In genomic region chr17:50686494-50687199, GRCh38 we compare ENCODE assay signal across 10 cellular contexts. TPM values are rescaled to one million over a fixed set of nuclear protein-coding genes. Genes with fewer than 3 reads are reported as not detected.
A peak's percentile ranks its signal among the peaks of the same experiment; 100 is the strongest.
DNase-seq lines count a peak whose midpoint lies in the region; ATAC-seq, FAIRE-seq and TF ChIP-seq lines count a peak whose summit lies in the region.
"Had no signal": no experiment of that assay in that cellular context is flagged by ENCODE, and none has a peak within 500 bp of the region (broad histone marks: within the 10 kb centered on the region; RNA-seq: fewer than 3 reads in every experiment).

No MANE protein-coding gene starts in this region.

- TF ChIP-seq POLR2A in H1 (IDR thresholded peaks at IDR 0.05; ENCODE audit: control extremely low read depth in 1 of 2, low read depth in 2 of 2, low read length in 2 of 2), result no peak

- H4K8ac ChIP-seq in H1 (ENCODE audit: extremely low read depth, insufficient read depth, low read length) (no peak overlapping the region), mesendoderm (ENCODE audit: low read depth, low read length) (no peak overlapping the region)

- 0 out of 2 replicates have a peak overlapping the region, but pooled peaks have one; percentile 83 for H2AFZ ChIP-seq in H1 (ENCODE audit: low read length)

- no peak overlapping the region for H3K18ac ChIP-seq in H1 (ENCODE audit: extremely low read depth, low read length)
- H3K18ac ChIP-seq in mesendoderm (ENCODE audit: low read length), result no peak overlapping the region

- FAIRE-seq in H1 (lab: Jason Lieb, UNC), result no peak

- H3K9ac ChIP-seq in H1 (replicated peaks in 1 of 4; ENCODE audit: extremely low read depth in 1 of 4, low read depth in 3 of 4, low read length in 3 of 4), result no peak overlapping the region
- H3K9ac ChIP-seq in mesendoderm (ENCODE audit: low read length), result no peak overlapping the region

- H4K5ac ChIP-seq in H1 (ENCODE audit: insufficient read length, low read depth, low read length) (no peak overlapping the region), mesendoderm (ENCODE audit: low read length) (no peak overlapping the region)

- H3K4me2 ChIP-seq in H1 (ENCODE audit: insufficient read depth in 1 of 2, low read depth in 2 of 2, low read length in 2 of 2), result no peak overlapping the region
- H3K4me2 ChIP-seq in mesendoderm (ENCODE audit: low read length), result no peak overlapping the region

- H2BK12ac ChIP-seq in H1 (ENCODE audit: low read depth, low read length), result no peak overlapping the region

- no peaks in the 10 kb centered on the region for H4K20me1 ChIP-seq in H1 (replicated peaks in 1 of 2; ENCODE audit: control insufficient read depth in 1 of 2, insufficient read depth in 2 of 2, low read length in 2 of 2)

- CTCF ChIA-PET in H1 (lab: Charles Lee; ENCODE audit: partially characterized antibody), result interaction anchor here (1.1 to 20.2 kb wide), 11 partner anchors 8 to 204 kb away, joined by 3 to 391 read pairs (median 4); no protein-coding TSS in a partner anchor

- peak overlapping the region; percentile 57 for H3K27ac ChIP-seq in 22Rv1
- H3K27ac ChIP-seq in H1 (ENCODE audit: low read depth, low read length), result no peak overlapping the region
- H3K27ac ChIP-seq in mesendoderm (ENCODE audit: low read depth, low read length), result no peak overlapping the region

- no peak for TF ChIP-seq EP300 in H1 (IDR thresholded peaks at IDR 0.05; ENCODE audit: borderline replicate concordance in 1 of 2, low read depth in 2 of 2, low read length in 2 of 2)

- H2BK120ac ChIP-seq in H1 (replicated peaks; ENCODE audit: low read depth, low read length) (no peak overlapping the region), mesendoderm (ENCODE audit: low read depth, low read length) (no peak overlapping the region)

- WGBS in H1 (ENCODE audit: extremely low coverage in 1 of 2, insufficient coverage in 1 of 2, insufficient read length in 1 of 2, insufficient replicate concordance in 2 of 2, low coverage in 1 of 2, low lambda C conversion rate in 2 of 2, missing lambda C conversion rate in 1 of 2), 2 experiments, result 82% methylated on average over 14 of the region's 14 CpGs; no CpG with 5 or more reads in 1 of the 2 experiments
- no CpG with 5 or more reads among the region's 14 CpGs for WGBS in mesendoderm (ENCODE audit: extremely low coverage, insufficient coverage, low lambda C conversion rate)

- H3K4me1 ChIP-seq in H1 (replicated peaks in 1 of 4; ENCODE audit: control insufficient read depth in 3 of 4, insufficient read depth in 4 of 4, low read length in 3 of 4) (peaks cover 1 to 28% (median 10%) of the 10 kb centered on the region in 4 experiments; a peak in 6 of 7 replicates), mesendoderm (ENCODE audit: control insufficient read depth, low read depth, low read length) (peaks cover 1% of the 10 kb centered on the region)

- no peak overlapping the region for H3K4ac ChIP-seq in H1 (replicated peaks; ENCODE audit: insufficient read length, low read depth, low read length)
- no peak overlapping the region for H3K4ac ChIP-seq in mesendoderm (ENCODE audit: low read depth, low read length)

- H2AK5ac ChIP-seq in H1 (ENCODE audit: low read depth, low read length), result no peak overlapping the region
- H2AK5ac ChIP-seq in mesendoderm (ENCODE audit: low read length), result no peak overlapping the region

- H3K23ac ChIP-seq in H1 (ENCODE audit: insufficient read length) (no peak overlapping the region), mesendoderm (ENCODE audit: low read length) (no peak overlapping the region)

- H3K79me1 ChIP-seq in H1 (ENCODE audit: low read depth, low read length) (no peaks in the 10 kb centered on the region), mesendoderm (ENCODE audit: low read length) (no peaks in the 10 kb centered on the region)

- DNase-seq in HuH-7 (ENCODE audit: low spot score), result peak; percentile 80
- DNase-seq in H1 (ENCODE audit: low read depth in 1 of 2, low spot score in 2 of 2), result no peak
- peak; percentile 75 for DNase-seq in mesendoderm
- no peak for DNase-seq in NCI-H2107 treated with DMSO at 0.1 percent for 48 hours (lab: John Stamatoyannopoulos, UW; ENCODE audit: unreplicated experiment)
- no peak for DNase-seq in NCI-H146 (lab: John Stamatoyannopoulos, UW)
- no peak for DNase-seq in activated T-cell treated with anti-CD3 and anti-CD28 coated beads for 4 hours
- DNase-seq: activated T-cell treated with anti-CD3 and anti-CD28 coated beads, Interleukin-2, amount 50 U/mL, for 48 hours; NCI-H526 treated with DMSO at 0.1 percent for 48 hours had no signal

- H3K9me3 ChIP-seq in H1 (ENCODE audit: insufficient read depth in 2 of 2, low read depth in 1 of 2, low read length in 1 of 2), result no peaks in the 10 kb centered on the region

- H3K36me3 ChIP-seq in H1 (ENCODE audit: control insufficient read depth in 2 of 4, insufficient read depth in 4 of 4, low read length in 3 of 4), result no peaks in the 10 kb centered on the region
- H3K36me3 ChIP-seq in mesendoderm (ENCODE audit: control insufficient read depth, insufficient read depth, low read length), result no peaks in the 10 kb centered on the region

- H3K4me3 ChIP-seq in H1 (ENCODE audit: extremely low read depth in 1 of 4, insufficient read depth in 2 of 4, low read depth in 3 of 4, low read length in 4 of 4) (no peak overlapping the region), mesendoderm (ENCODE audit: low read length) (no peak overlapping the region)

- no peaks in the 10 kb centered on the region for H3K23me2 ChIP-seq in H1 (ENCODE audit: low read depth, low read length)

- no peaks in the 10 kb centered on the region for H3K79me2 ChIP-seq in H1 (ENCODE audit: control insufficient read depth in 1 of 2, insufficient read depth in 2 of 2, low read length in 2 of 2)
- H3K79me2 ChIP-seq in mesendoderm (ENCODE audit: control insufficient read depth, insufficient read depth, low read length), result no peaks in the 10 kb centered on the region

- H2BK20ac ChIP-seq in H1 (ENCODE audit: low read length), result peak overlapping the region; percentile 64; the same call in 1 of the 2 replicates

- POLR2A ChIA-PET in H1 (lab: Charles Lee; ENCODE audit: partially characterized antibody), result interaction anchor here (0.8 to 1.2 kb wide), 3 partner anchors 9 to 70 kb away, joined by 3 read pairs; no protein-coding TSS in a partner anchor

- H2BK5ac ChIP-seq in H1 (ENCODE audit: low read depth, low read length) (peak overlapping the region; percentile 67; the same call in 1 of the 2 replicates), mesendoderm (ENCODE audit: low read length) (no peak overlapping the region)

- TF ChIP-seq CTCF in 22Rv1 (IDR thresholded peaks at IDR 0.05) (no peak), H1 (IDR thresholded peaks at IDR 0.05; ENCODE audit: control extremely low read depth in 1 of 3, insufficient read depth in 1 of 3, low read depth in 1 of 3, low read length in 3 of 3) (no peak)

- no peak for TF ChIP-seq RAD21 in H1 (IDR thresholded peaks at IDR 0.05 in 1 of 2, conservative IDR thresholded peaks at IDR 0.05 in 1 of 2; ENCODE audit: low read depth in 2 of 2, low read length in 2 of 2)

- H2BK15ac ChIP-seq in H1 (ENCODE audit: low read length), result peak overlapping the region; percentile 54; the same call in 1 of the 2 replicates
- H2BK15ac ChIP-seq in mesendoderm (replicated peaks; ENCODE audit: low read depth), result no peak overlapping the region

- no peak overlapping the region for H4K91ac ChIP-seq in H1 (replicated peaks; ENCODE audit: insufficient read length, low read length)

- H3K56ac ChIP-seq in H1 (replicated peaks; ENCODE audit: insufficient read length, low read depth, low read length) (no peak overlapping the region), mesendoderm (ENCODE audit: low read length) (no peak overlapping the region)

- ATAC-seq in GM18520 (IDR thresholded peaks at IDR 0.05; ENCODE audit: unreplicated experiment), result no peak

- no peak overlapping the region for H3K14ac ChIP-seq in H1 (ENCODE audit: insufficient read length)

- H3K27me3 ChIP-seq in H1 (replicated peaks in 1 of 4; ENCODE audit: control insufficient read depth in 3 of 4, extremely low read depth in 1 of 4, insufficient read depth in 3 of 4, low read length in 3 of 4) (no peaks in the 10 kb centered on the region), mesendoderm (ENCODE audit: insufficient read depth, low read length, poor library complexity) (no peaks in the 10 kb centered on the region)

RNA-seq across cellular contexts. Expression of gene ANKRD40, which starts 21.1 kb away (rescaled TPM):
- 50.1 and 54.3 TPM in 2 replicates for total RNA-seq in H1 (2021; fragmentation: NEBNext Ultra II Directional; extraction: Animal tissue kit (Norgen Biotek cat#: 25700))
- polyA plus RNA-seq in H1 (2011; rRNA removed), result 19.7 and 26.1 TPM in 2 replicates
- polyA plus RNA-seq in H1 (2011; cell fraction: cytosol; rRNA removed), result 28.3 TPM
- polyA plus RNA-seq in H1 (2011; cell fraction: nucleus; rRNA removed), result 14.5 TPM
- polyA plus RNA-seq in H1 (2012, experiment 1 of 2), result 21.9 to 29.8 TPM (median 24.2 TPM) in 4 replicates
- polyA plus RNA-seq in H1 (2012, experiment 2 of 2), result 8.3 TPM
- polyA plus RNA-seq in H1 (2013, experiment 1 of 2), result 28.3 TPM
- polyA plus RNA-seq in H1 (2013, experiment 2 of 2), result 29.0 TPM
- 31.2 and 33.8 TPM in 2 replicates for polyA minus RNA-seq in H1 (2011; rRNA and poly(A)+ RNA removed)
- polyA minus RNA-seq in H1 (2011; cell fraction: cytosol; rRNA and poly(A)+ RNA removed), result 21.9 TPM
- polyA minus RNA-seq in H1 (2011; cell fraction: nucleus; rRNA and poly(A)+ RNA removed), result 18.0 TPM
- 41.9 TPM for polyA plus RNA-seq in mesendoderm (2013, experiment 1 of 2)
- polyA plus RNA-seq in mesendoderm (2013, experiment 2 of 2), result 41.9 TPM

RNA-seq across cellular contexts. Expression of gene LUC7L3, which starts 32.8 kb away (rescaled TPM):
- 126 and 128 TPM in 2 replicates for total RNA-seq in H1 (2021; fragmentation: NEBNext Ultra II Directional; extraction: Animal tissue kit (Norgen Biotek cat#: 25700))
- polyA plus RNA-seq in H1 (2011; rRNA removed), result 102 and 103 TPM in 2 replicates
- polyA plus RNA-seq in H1 (2011; cell fraction: cytosol; rRNA removed), result 142 TPM
- polyA plus RNA-seq in H1 (2011; cell fraction: nucleus; rRNA removed), result 251 TPM
- 169 to 344 TPM (median 176 TPM) in 4 replicates for polyA plus RNA-seq in H1 (2012, experiment 1 of 2)
- polyA plus RNA-seq in H1 (2012, experiment 2 of 2), result 16.5 TPM
- polyA plus RNA-seq in H1 (2013, experiment 1 of 2), result 286 TPM
- 257 TPM for polyA plus RNA-seq in H1 (2013, experiment 2 of 2)
- 15.2 and 22.5 TPM in 2 replicates for polyA minus RNA-seq in H1 (2011; rRNA and poly(A)+ RNA removed)
- polyA minus RNA-seq in H1 (2011; cell fraction: cytosol; rRNA and poly(A)+ RNA removed), result 26.9 TPM
- 128 TPM for polyA minus RNA-seq in H1 (2011; cell fraction: nucleus; rRNA and poly(A)+ RNA removed)
- polyA plus RNA-seq in mesendoderm (2013, experiment 1 of 2), result 185 TPM
- 187 TPM for polyA plus RNA-seq in mesendoderm (2013, experiment 2 of 2)

RNA-seq across cellular contexts. Expression of gene ABCC3, which starts 52.0 kb away (rescaled TPM):
- total RNA-seq in H1 (2021; fragmentation: NEBNext Ultra II Directional; extraction: Animal tissue kit (Norgen Biotek cat#: 25700)), result 0.37 and 0.71 TPM in 2 replicates
- polyA plus RNA-seq in H1 (2011; rRNA removed), result 0.22 and 0.35 TPM in 2 replicates
- 0.40 TPM for polyA plus RNA-seq in H1 (2011; cell fraction: cytosol; rRNA removed)
- polyA plus RNA-seq in H1 (2011; cell fraction: nucleus; rRNA removed), result 2.4 TPM
- 0.54 to 0.84 TPM (median 0.60 TPM) in 4 replicates for polyA plus RNA-seq in H1 (2012, experiment 1 of 2)
- 0.17 TPM for polyA plus RNA-seq in H1 (2012, experiment 2 of 2)
- 0.20 TPM for polyA plus RNA-seq in H1 (2013, experiment 1 of 2)
- polyA plus RNA-seq in H1 (2013, experiment 2 of 2), result 0.37 TPM
- 0.35 and 1.1 TPM in 2 replicates for polyA minus RNA-seq in H1 (2011; rRNA and poly(A)+ RNA removed)
- 1.5 TPM for polyA minus RNA-seq in H1 (2011; cell fraction: cytosol; rRNA and poly(A)+ RNA removed)
- 0.40 TPM for polyA minus RNA-seq in H1 (2011; cell fraction: nucleus; rRNA and poly(A)+ RNA removed)
- polyA plus RNA-seq in mesendoderm (2013, experiment 1 of 2), result 0.13 TPM
- 0.15 TPM for polyA plus RNA-seq in mesendoderm (2013, experiment 2 of 2)

Comparison
In these comparisons a context has a peak if more than half of its experiments do, and no peak if none do; other contexts are left out.
1. DNase-seq: peak in HuH-7 (single experiment) and mesendoderm (single experiment); none in H1 (0 of 2), NCI-H2107 treated with DMSO at 0.1 percent for 48 hours (single experiment), NCI-H146 (single experiment) and activated T-cell treated with anti-CD3 and anti-CD28 coated beads for 4 hours (single experiment).